In genomic region chr3:154188416-154188815, GRCh38 we compare ENCODE assay signal across 21 cellular contexts.
"Had no signal": no experiment of that assay in that cellular context is flagged by ENCODE, and none has a peak within 500 bp of the region (broad histone marks: within the 10 kb centered on the region; RNA-seq: fewer than 3 reads in every experiment).

No MANE protein-coding gene starts in this region.

- H3K4me1 ChIP-seq: SJCRH30 had no signal

- DNase-seq: IMR-90, Kasumi-1, NCI-H1048, NCI-H1105, NCI-H1417, NCI-H1436 treated with DMSO at 0.1 percent for 48 hours, NCI-H1694, NCI-H187 treated with DMSO at 0.1 percent for 48 hours, NCI-H2029 treated with DMSO at 0.1 percent for 48 hours, NCI-H345, NCI-H446 treated with DMSO at 0.1 percent for 48 hours, NCI-H510A treated with DMSO at 0.1 percent for 48 hours, NCI-H526, RPMI8226, SHP77, SJCRH30, T-helper 1 cell, T-helper 17 cell had no signal

- H3K27ac Mint-ChIP-seq: T-helper 17 cell had no signal

- H3K4me3 Mint-ChIP-seq: T-helper 17 cell had no signal

- H3K4me2 ChIP-seq: KMS-11 had no signal

- H3K4me3 ChIP-seq: K562, SJCRH30 had no signal

- H3K36me3 ChIP-seq: SJCRH30 had no signal

- ATAC-seq: K562, SK-N-SH treated with all-trans-retinoic acid at 6 μM for 48 hours, T-helper 17 cell had no signal

- H3K9ac ChIP-seq: KMS-11 had no signal

- H3K9me3 ChIP-seq: SJCRH30 had no signal

- H3K27me3 ChIP-seq: SJCRH30 had no signal

- H3K27ac ChIP-seq: KMS-11, SJCRH30 had no signal
